In genomic region chr5:171264842-171265241, GRCh38 we compare ENCODE assay signal across 30 cellular contexts. TPM values are rescaled to one million over a fixed set of nuclear protein-coding genes. Genes with fewer than 3 reads are reported as not detected.
"Had no signal": no experiment of that assay in that cellular context is flagged by ENCODE, and none has a peak within 500 bp of the region (broad histone marks: within the 10 kb centered on the region; RNA-seq: fewer than 3 reads in every experiment).

No MANE protein-coding gene starts in this region.

- H3K27me3 Mint-ChIP-seq: brain, T-cell had no signal

- H3K36me3 Mint-ChIP-seq: T-cell had no signal

- H3K36me3 ChIP-seq: heart right ventricle, lower lobe of right lung, upper lobe of left lung had no signal

- H3K27ac Mint-ChIP-seq: brain, T-cell had no signal

- H3K9me3 Mint-ChIP-seq: activated T-cell treated with anti-CD3 and anti-CD28 coated beads, Interleukin-2, amount 50 U/mL, for 4 hours; brain; T-cell had no signal

- H3K9me3 ChIP-seq: heart right ventricle, lower lobe of right lung, mucosa of descending colon, upper lobe of left lung had no signal

- ATAC-seq: activated T-cell treated with anti-CD3 and anti-CD28 coated beads, Interleukin-2, amount 50 U/mL, for 4 hours; heart right ventricle; left lobe of liver; lower lobe of right lung; mucosa of descending colon; sciatic nerve; SK-N-SH treated with all-trans-retinoic acid at 6 μM for 48 hours had no signal

- H3K4me1 ChIP-seq: heart right ventricle, lower lobe of right lung, upper lobe of left lung had no signal

- DNase-seq: activated CD4-positive, alpha-beta T cell treated with anti-CD3 and anti-CD28 coated beads for 1 hour; activated CD8-positive, alpha-beta memory T cell treated with anti-CD3 and anti-CD28 coated beads, Interleukin-2, amount 50 U/mL, for 4 hours; activated naive CD4-positive, alpha-beta T cell treated with Interleukin-2 at 50 U/mL for 16 hours; activated T-cell treated with anti-CD3 and anti-CD28 coated beads, Interleukin-2, amount 50 U/mL, for 4 hours; aorta; erythroblast; foreskin fibroblast; heart right ventricle; kidney; lower lobe of right lung; mesendoderm; mucosa of descending colon; stimulated activated CD4-positive, alpha-beta T cell treated with anti-CD3 and anti-CD28 coated beads, Interleukin-2, amount 100 ng/mL, for 48 hours; stimulated activated CD8-positive, alpha-beta memory T cell treated with anti-CD3 and anti-CD28 coated beads, Interleukin-4, amount 100 ng/mL, for 48 hours; stimulated activated naive CD4-positive, alpha-beta T cell; T-cell; T-helper 9 cell; upper lobe of left lung had no signal

- FAIRE-seq: kidney had no signal

- H3K4me3 ChIP-seq: heart right ventricle, lower lobe of right lung, mucosa of descending colon, smooth muscle cell, upper lobe of left lung had no signal

- H3K4me2 ChIP-seq: smooth muscle cell had no signal

- H3K4me3 Mint-ChIP-seq: activated T-cell treated with anti-CD3 and anti-CD28 coated beads, Interleukin-2, amount 50 U/mL, for 4 hours; brain; T-cell had no signal

- H3K27ac ChIP-seq: heart right ventricle, lower lobe of right lung, upper lobe of left lung had no signal

- H3K27me3 ChIP-seq: heart right ventricle, upper lobe of left lung had no signal

RNA-seq across cellular contexts. Expression of gene TLX3, which starts 44.2 kb away (rescaled TPM):
- total RNA-seq: activated T-cell treated with anti-CD3 and anti-CD28 coated beads, Interleukin-2, amount 50 U/mL, for 4 hours; aorta; cardiac septum; chondrocyte; fibroblast of lung; heart right ventricle; kidney; left lobe of liver; lower lobe of right lung; mucosa of descending colon; osteoblast; posterior vena cava; renal cortical epithelial cell; sciatic nerve; smooth muscle cell; subcutaneous adipose tissue; T-cell; upper lobe of left lung had no signal
- polyA plus RNA-seq: aorta, fibroblast of lung, heart right ventricle had no signal
